ENCODE assay signal across 21 cellular contexts in the genomic region with DNA sequence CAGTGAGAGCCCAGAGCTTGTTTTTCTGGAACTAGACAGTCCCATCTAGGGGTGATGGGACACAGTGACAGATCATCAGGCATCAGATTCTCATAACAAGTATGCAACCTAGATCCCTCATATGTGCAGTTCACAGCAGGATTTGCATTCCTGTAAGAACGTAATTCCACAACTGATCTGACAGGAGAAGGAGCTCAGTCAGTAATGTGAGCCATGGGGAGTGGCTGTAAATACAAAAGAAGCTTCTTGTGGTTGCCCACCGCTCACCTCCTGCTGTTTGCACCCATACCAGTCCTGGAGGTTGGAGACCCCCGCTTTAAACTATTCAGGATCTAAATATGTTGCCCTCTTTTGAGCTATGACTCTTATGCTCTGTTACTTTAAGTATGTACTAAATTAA.
DNase-seq lines count a peak whose midpoint lies in the region; ATAC-seq and TF ChIP-seq lines count a peak whose summit lies in the region.
"Had no signal": no experiment of that assay in that cellular context is flagged by ENCODE, and none has a peak within 500 bp of the region (broad histone marks: within the 10 kb centered on the region; RNA-seq: fewer than 3 reads in every experiment).

No MANE protein-coding gene starts in this region.

- H3K4me1 ChIP-seq in SJCRH30, result no peaks in the 10 kb centered on the region
- no peaks in the 10 kb centered on the region for H3K4me1 ChIP-seq in right cardiac atrium (ENCODE audit: control insufficient read depth, insufficient read depth, low read length)

- H3K36me3 Mint-ChIP-seq in chondrocyte (ENCODE audit: low read depth) (peaks cover 33% of the 10 kb centered on the region), osteocyte (ENCODE audit: unreplicated experiment) (peaks cover 52% of the 10 kb centered on the region)
- no peaks in the 10 kb centered on the region for H3K36me3 Mint-ChIP-seq in stimulated activated effector memory CD8-positive, alpha-beta T cell treated with anti-CD3 and anti-CD28 coated beads, Interleukin-12 subunit alpha, Interleukin-12 subunit beta, amount 100 ng/mL, for 72 hours

- no peak overlapping the region for H3K27ac ChIP-seq in SJCRH30
- H3K27ac ChIP-seq in right cardiac atrium (ENCODE audit: low read length), result no peak overlapping the region

- peak overlapping the region; percentile 81 for H3K27ac Mint-ChIP-seq in chondrocyte (ENCODE audit: unreplicated experiment)
- peak overlapping the region; percentile 55 for H3K27ac Mint-ChIP-seq in osteocyte (ENCODE audit: unreplicated experiment)
- H3K27ac Mint-ChIP-seq in stimulated activated effector memory CD8-positive, alpha-beta T cell treated with anti-CD3 and anti-CD28 coated beads, Interleukin-12 subunit alpha, Interleukin-12 subunit beta, amount 100 ng/mL, for 72 hours, result no peak overlapping the region
- H3K27ac Mint-ChIP-seq: B cell, CD14-positive monocyte had no signal

- H3K9me3 Mint-ChIP-seq in chondrocyte (ENCODE audit: low read depth) (no peaks in the 10 kb centered on the region), osteocyte (ENCODE audit: unreplicated experiment) (no peaks in the 10 kb centered on the region)
- no peaks in the 10 kb centered on the region for H3K9me3 Mint-ChIP-seq in stimulated activated effector memory CD8-positive, alpha-beta T cell treated with anti-CD3 and anti-CD28 coated beads, Interleukin-12 subunit alpha, Interleukin-12 subunit beta, amount 100 ng/mL, for 72 hours
- H3K9me3 Mint-ChIP-seq: CD14-positive monocyte had no signal

- ATAC-seq in stimulated activated effector memory CD8-positive, alpha-beta T cell treated with anti-CD3 and anti-CD28 coated beads, Interleukin-12 subunit alpha, Interleukin-12 subunit beta, amount 100 ng/mL, for 72 hours, result no peak
- ATAC-seq in right cardiac atrium (no peak), HG02884 (IDR thresholded peaks at IDR 0.05; ENCODE audit: unreplicated experiment) (no peak), GM21447 (IDR thresholded peaks at IDR 0.05; ENCODE audit: unreplicated experiment) (no peak)
- ATAC-seq: HCT116, Panc1 had no signal

- H3K4me3 Mint-ChIP-seq in chondrocyte (ENCODE audit: unreplicated experiment), result no peak overlapping the region
- no peak overlapping the region for H3K4me3 Mint-ChIP-seq in osteocyte (ENCODE audit: unreplicated experiment)
- no peak overlapping the region for H3K4me3 Mint-ChIP-seq in stimulated activated effector memory CD8-positive, alpha-beta T cell treated with anti-CD3 and anti-CD28 coated beads, Interleukin-12 subunit alpha, Interleukin-12 subunit beta, amount 100 ng/mL, for 72 hours
- H3K4me3 Mint-ChIP-seq: B cell, CD14-positive monocyte had no signal

- H3K27me3 ChIP-seq in SJCRH30 (no peaks in the 10 kb centered on the region), right cardiac atrium (ENCODE audit: control insufficient read depth, insufficient read depth) (no peaks in the 10 kb centered on the region)

- H3K4me3 ChIP-seq in SJCRH30, result no peak overlapping the region
- no peak overlapping the region for H3K4me3 ChIP-seq in right cardiac atrium (ENCODE audit: low read length)

- intact Hi-C loops in right cardiac atrium (cut with DNase I), result no loop called here

- H3K4me1 Mint-ChIP-seq in chondrocyte (ENCODE audit: low read depth) (peaks cover 42% of the 10 kb centered on the region), osteocyte (ENCODE audit: unreplicated experiment) (peaks cover 33% of the 10 kb centered on the region)
- H3K4me1 Mint-ChIP-seq in stimulated activated effector memory CD8-positive, alpha-beta T cell treated with anti-CD3 and anti-CD28 coated beads, Interleukin-12 subunit alpha, Interleukin-12 subunit beta, amount 100 ng/mL, for 72 hours, result no peaks in the 10 kb centered on the region
- H3K4me1 Mint-ChIP-seq: B cell, CD14-positive monocyte had no signal

- H3K9me3 ChIP-seq in SJCRH30 (replicated peaks), result no peaks in the 10 kb centered on the region
- H3K9me3 ChIP-seq in right cardiac atrium (ENCODE audit: control insufficient read depth, low read length), result no peaks in the 10 kb centered on the region

- no peaks in the 10 kb centered on the region for H3K36me3 ChIP-seq in SJCRH30

- TF ChIP-seq CTCF in chondrocyte (IDR thresholded peaks at IDR 0.05) (no peak), osteocyte (IDR thresholded peaks at IDR 0.05) (no peak)

- 87% methylated on average over 3 of the region's 3 CpGs for WGBS in right cardiac atrium

- DNase-seq in EH (ENCODE audit: low read depth), result peak; percentile 18
- peak; percentile 1 to 11 for DNase-seq in SJCRH30
- DNase-seq in chondrocyte (ENCODE audit: low spot score), result no peak
- DNase-seq in osteocyte (ENCODE audit: extremely low spot score, unreplicated experiment), result no peak
- DNase-seq in stimulated activated effector memory CD8-positive, alpha-beta T cell treated with anti-CD3 and anti-CD28 coated beads, Interleukin-12 subunit alpha, Interleukin-12 subunit beta, amount 100 ng/mL, for 72 hours (ENCODE audit: low spot score in 2 of 2), result no peak
- DNase-seq in right cardiac atrium, result no peak
- DNase-seq: GF-D8, KBM-7, NCI-H1092, NCI-H1436, NCI-H187 treated with DMSO at 0.1 percent for 48 hours, NCI-H2107, NCI-H2227 treated with DMSO at 0.1 percent for 48 hours, NCI-H774, SIG-M5 had no signal

- H3K27me3 Mint-ChIP-seq in chondrocyte (ENCODE audit: low read depth) (no peaks in the 10 kb centered on the region), osteocyte (ENCODE audit: unreplicated experiment) (no peaks in the 10 kb centered on the region)
- H3K27me3 Mint-ChIP-seq: B cell had no signal

Comparison
In these comparisons a context has a peak if more than half of its experiments do, and no peak if none do; other contexts are left out.
1. DNase-seq: peak in EH (single experiment) and SJCRH30 (2 of 2); none in chondrocyte (single experiment), osteocyte (single experiment), stimulated activated effector memory CD8-positive, alpha-beta T cell treated with anti-CD3 and anti-CD28 coated beads, Interleukin-12 subunit alpha, Interleukin-12 subunit beta, amount 100 ng/mL, for 72 hours (0 of 2) and right cardiac atrium (0 of 3).